In genomic region chr2:240831594-240832204, GRCh38 we compare ENCODE assay signal across 8 cellular contexts. TPM values are rescaled to one million over a fixed set of nuclear protein-coding genes. Genes with fewer than 3 reads are reported as not detected.
A peak's percentile ranks its signal among the peaks of the same experiment; 100 is the strongest.
DNase-seq lines count a peak whose midpoint lies in the region; ATAC-seq and TF ChIP-seq lines count a peak whose summit lies in the region.

No MANE protein-coding gene starts in this region.

- H3K4me3 ChIP-seq in RWPE2 (ENCODE audit: severe bottlenecking) (no peak overlapping the region), fibroblast of pulmonary artery (replicated peaks; ENCODE audit: low read depth, low read length) (peak overlapping the region; percentile 33), psoas muscle (peak overlapping the region; percentile 42)

- H3K9me3 ChIP-seq in RWPE2 (ENCODE audit: severe bottlenecking) (no peaks in the 10 kb centered on the region), psoas muscle (no peaks in the 10 kb centered on the region)

- intact Hi-C loops in psoas muscle (cut with DNase I), result no loop called here

- WGBS in psoas muscle, 3 donors, result 12 to 15% (median 13%) methylated on average over 22 to 27 of the region's 27 CpGs

- peak; percentile 7 for ATAC-seq in GM18517 (IDR thresholded peaks at IDR 0.05; ENCODE audit: unreplicated experiment)
- no peak for ATAC-seq in RWPE2 (ENCODE audit: low read depth)
- ATAC-seq in psoas muscle, result peak; percentile 18 to 25 (median 20)

- H3K27ac ChIP-seq in RWPE2 (ENCODE audit: poor library complexity, severe bottlenecking) (no peak overlapping the region), psoas muscle (no peak overlapping the region)

- H3K27me3 ChIP-seq in RWPE2 (ENCODE audit: insufficient read depth, poor library complexity, severe bottlenecking) (peaks cover 32% of the 10 kb centered on the region), psoas muscle (ENCODE audit: insufficient read depth in 3 of 3, low read length in 2 of 3) (peaks cover 0 to 50% (median 6%) of the 10 kb centered on the region in 3 donors)

- DNase-seq in RWPE2 (ENCODE audit: low spot score) (peak; percentile 40), fibroblast of pulmonary artery (ENCODE audit: low read depth) (no peak), psoas muscle (no peak), NCI-H187 (lab: John Stamatoyannopoulos, UW) (no peak), inferior parietal cortex (ENCODE audit: extremely low spot score) (no peak), NCI-H2107 (lab: John Stamatoyannopoulos, UW) (no peak), EL (no peak)

- H3K36me3 ChIP-seq in RWPE2 (ENCODE audit: low read depth), result no peaks in the 10 kb centered on the region
- no peaks in the 10 kb centered on the region for H3K36me3 ChIP-seq in psoas muscle (ENCODE audit: insufficient read depth in 1 of 2, low read depth in 1 of 2)

- H3K4me1 ChIP-seq in RWPE2 (ENCODE audit: insufficient read depth, poor library complexity, severe bottlenecking), result no peaks in the 10 kb centered on the region
- H3K4me1 ChIP-seq in psoas muscle, result peaks cover 4% of the 10 kb centered on the region

- TF ChIP-seq CTCF in RWPE2 (IDR thresholded peaks at IDR 0.05; ENCODE audit: poor library complexity, severe bottlenecking) (no peak), fibroblast of pulmonary artery (IDR thresholded peaks at IDR 0.05; ENCODE audit: low read length, missing control alignments) (no peak), psoas muscle (IDR thresholded peaks at IDR 0.05) (no peak)

RNA-seq across cellular contexts. Expression of gene KIF1A, which starts 11.7 kb away (rescaled TPM):
- 1 to 10 TPM in 1 of 4 donors, under 1 TPM in 1, not detected in 2; 0.18 to 1.2 TPM for total RNA-seq in psoas muscle
- under 1 TPM; 0.01 to 0.12 (median 0.10) TPM for polyA plus RNA-seq in psoas muscle

RNA-seq across cellular contexts. Expression of gene AGXT, which starts 36.9 kb away (rescaled TPM):
- total RNA-seq in psoas muscle, result under 1 TPM in 1 of 4 donors, not detected in 3; 0.30 TPM
- 1 to 10 TPM in 1 of 3 donors, under 1 TPM in 1, not detected in 1; 0.11 to 1.3 TPM for polyA plus RNA-seq in psoas muscle
